Comparison of ENCODE assay signal across 27 cellular contexts in the genomic region with DNA sequence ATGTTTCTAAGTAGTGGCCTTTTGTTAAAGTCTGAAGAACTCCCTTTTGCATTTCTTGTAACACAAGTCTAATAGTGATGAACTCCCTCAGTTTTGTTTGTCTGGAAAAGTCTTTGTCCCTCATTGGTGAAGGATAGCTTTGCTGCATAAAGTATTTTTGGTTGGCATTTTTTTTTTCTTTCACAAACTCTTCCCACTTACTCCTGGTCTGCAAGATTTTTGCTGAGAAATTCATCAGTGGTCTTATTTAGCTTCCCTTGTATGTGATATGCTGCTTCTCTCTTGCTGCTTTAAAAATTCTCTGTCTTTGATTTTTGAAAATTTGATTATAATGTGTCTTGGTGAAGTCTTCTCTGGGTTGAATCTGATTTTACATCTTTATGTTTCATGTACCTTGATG.
"Had no signal": no experiment of that assay in that cellular context is flagged by ENCODE, and none has a peak within 500 bp of the region (broad histone marks: within the 10 kb centered on the region; RNA-seq: fewer than 3 reads in every experiment).

No MANE protein-coding gene starts in this region.

- H3K4me2 ChIP-seq: KMS-11, SK-N-SH had no signal

- H3K4me3 ChIP-seq: ascending aorta, cardiac muscle cell, Peyer's patch, SJSA1 had no signal

- H3K4me1 ChIP-seq: ascending aorta, Peyer's patch, SJSA1 had no signal

- H3K9me2 ChIP-seq: SK-N-SH had no signal

- H3K36me3 ChIP-seq: ascending aorta, cardiac muscle cell, Peyer's patch, SJSA1 had no signal

- H3K27me3 ChIP-seq: ascending aorta, cardiac muscle cell, Peyer's patch, SJSA1 had no signal

- H3K27ac ChIP-seq: ascending aorta, cardiac muscle cell, KMS-11, Peyer's patch, SJSA1 had no signal

- H3K9ac ChIP-seq: KMS-11, SK-N-SH had no signal

- ATAC-seq: activated CD8-positive, alpha-beta T cell treated with anti-CD3 and anti-CD28 coated beads for 36 hours; activated naive CD4-positive, alpha-beta T cell treated with anti-CD3 and anti-CD28 coated beads, Interleukin-2, amount 50 U/mL, for 72 hours; activated T-cell treated with anti-CD3 and anti-CD28 coated beads, Interleukin-2, amount 50 U/mL, for 72 hours; activated T-helper 17 cell treated with anti-CD3 and anti-CD28 coated beads, Interleukin-2, amount 50 U/mL, for 72 hours had no signal

- DNase-seq: activated CD4-positive, alpha-beta T cell treated with anti-CD3 and anti-CD28 coated beads, Interleukin-2, amount 10 ng/mL, durations not matched to agents 24 days and 14 days; activated CD4-positive, alpha-beta T cell treated with anti-CD3 and anti-CD28 coated beads, Interleukin-2, amount 50 U/mL, for 4 hours; activated CD8-positive, alpha-beta T cell treated with anti-CD3 and anti-CD28 coated beads for 36 hours; activated gamma-delta T cell; activated naive CD4-positive, alpha-beta T cell treated with anti-CD3 and anti-CD28 coated beads for 36 hours; activated T-cell treated with anti-CD3 and anti-CD28 coated beads, Interleukin-2, amount 50 U/mL, for 1 hour; activated T-cell treated with anti-CD3 and anti-CD28 coated beads, Interleukin-2, amount 50 U/mL, for 72 hours; amygdala; MM.1S; MV-4-11; NCI-H1105; NCI-H1417 treated with DMSO at 0.1 percent for 48 hours; NCI-H1930; NCI-H2081 treated with DMSO at 0.1 percent for 48 hours; NCI-H345; NCI-H524 treated with DMSO at 0.1 percent for 48 hours; Peyer's patch; RPMI8226; SHP77 treated with DMSO at 0.1 percent for 48 hours; SK-N-SH had no signal

- FAIRE-seq: TTC549 had no signal
